ENCODE assay signal across 8 cellular contexts in genomic region chr17:81518113-81518784, GRCh38. TPM values are rescaled to one million over a fixed set of nuclear protein-coding genes. Genes with fewer than 3 reads are reported as not detected.
DNase-seq lines count a peak whose midpoint lies in the region; ATAC-seq and TF ChIP-seq lines count a peak whose summit lies in the region.

No MANE protein-coding gene starts in this region.

- TF ChIP-seq CTCF in C4-2B (conservative IDR thresholded peaks at IDR 0.05) (no peak), IMR-90 (conservative IDR thresholded peaks at IDR 0.05; ENCODE audit: low read depth, low read length) (no peak), choroid plexus epithelial cell (conservative IDR thresholded peaks at IDR 0.05; ENCODE audit: low read depth, low read length) (no peak), natural killer cell (IDR thresholded peaks at IDR 0.05) (no peak)

- intact Hi-C loops in IMR-90 (cut with micrococcal nuclease) (no loop called here), natural killer cell (cut with micrococcal nuclease) (loop anchor here (2.0 to 10.0 kb wide), 2 partner anchors 35 to 87 kb away; partner anchors contain the start of gene FAAP100)

- peak overlapping the region in 1 of 2 experiments; percentile 34; a peak in 1 of 4 replicates for H4K8ac ChIP-seq in IMR-90 (ENCODE audit: low read depth in 2 of 2, low read length in 2 of 2)

- H3K27me3 Mint-ChIP-seq in natural killer cell (ENCODE audit: low read depth in 2 of 2): no peaks in the 10 kb centered on the region

- ATAC-seq in IMR-90 (ENCODE audit: low read depth) (peak; percentile 1), natural killer cell (no peak), HG03196 (IDR thresholded peaks at IDR 0.05; ENCODE audit: unreplicated experiment) (no peak)

- H3K9ac ChIP-seq in IMR-90 (ENCODE audit: low read depth, low read length): peak overlapping the region; percentile 45; the same call in 1 of the 2 replicates

- BruUV-seq in IMR-90 (replicated peaks; lab: Mats Ljungman, UMichigan): no TSS peak

- peaks cover 23 to 35% of the 10 kb centered on the region in 2 donors for H3K4me1 Mint-ChIP-seq in natural killer cell

- peak overlapping the region in 1 of 2 donors; percentile 52 for H3K27ac Mint-ChIP-seq in natural killer cell

- no peaks in the 10 kb centered on the region for H3K9me3 ChIP-seq in IMR-90 (ENCODE audit: control insufficient read depth, insufficient read depth, low read length)

- TF ChIP-seq RAD21 in IMR-90 (IDR thresholded peaks at IDR 0.05; ENCODE audit: low read length): no peak

- CTCF ChIA-PET in IMR-90 (lab: Yijun Ruan, JAX): no interaction called here

- peak overlapping the region; percentile 88 for H3K27ac ChIP-seq in C4-2B
- peak overlapping the region; percentile 7; the same call in 1 of the 2 replicates for H3K27ac ChIP-seq in IMR-90 (ENCODE audit: insufficient read depth, low read length)

- no peak overlapping the region for H2BK5ac ChIP-seq in IMR-90 (ENCODE audit: low read depth, low read length, poor library complexity, severe bottlenecking)

- H2AK9ac ChIP-seq in IMR-90 (replicated peaks; ENCODE audit: low read depth, low read length, poor library complexity): peak overlapping the region; percentile 87

- peaks cover 5% of the 10 kb centered on the region; the same call in 1 of the 2 replicates for H3K9me1 ChIP-seq in IMR-90 (ENCODE audit: insufficient read depth, low read length)

- WGBS in IMR-90 (ENCODE audit: extremely low coverage in 2 of 2, insufficient read length in 1 of 2), 2 experiments: 28% methylated on average over 10 of the region's 24 CpGs; no CpG with 5 or more reads in 1 of the 2 experiments

- H2BK15ac ChIP-seq in IMR-90 (ENCODE audit: low read depth, low read length): no peak overlapping the region

- no peak overlapping the region for H3K56ac ChIP-seq in IMR-90 (ENCODE audit: extremely low read depth, insufficient read depth, low read length)

- peak overlapping the region; percentile 85 for H2AFZ ChIP-seq in IMR-90 (replicated peaks; ENCODE audit: low read length, poor library complexity)

- no peak overlapping the region for H2BK20ac ChIP-seq in IMR-90 (ENCODE audit: low read depth, low read length)

- no peaks in the 10 kb centered on the region for H3K9me3 Mint-ChIP-seq in natural killer cell

- POLR2A ChIA-PET in IMR-90 (lab: Charles Lee; ENCODE audit: unreplicated experiment): interaction anchor here (0.6 to 1.8 kb wide), 2 partner anchors 10 to 132 kb away, joined by 6 to 11 read pairs; no protein-coding TSS in a partner anchor

- H3K4me3 Mint-ChIP-seq in natural killer cell: peak overlapping the region; percentile 65

- peaks cover 48% of the 10 kb centered on the region for H4K20me1 ChIP-seq in IMR-90 (ENCODE audit: insufficient read depth, low read length)

- peak overlapping the region; percentile 33; the same call in 1 of the 2 replicates for H3K4me3 ChIP-seq in IMR-90 (ENCODE audit: insufficient read depth, low read depth, low read length)
- peak overlapping the region; percentile 35 for H3K4me3 ChIP-seq in choroid plexus epithelial cell (ENCODE audit: low read depth, low read length)

- DNase-seq in IMR-90 (no peak), choroid plexus epithelial cell (ENCODE audit: low read depth) (no peak), natural killer cell (no peak), NCI-H2171 treated with DMSO at 0.1 percent for 48 hours (lab: John Stamatoyannopoulos, UW) (no peak)
- DNase-seq in NK-92 treated with Interleukin-12 subunit alpha and Interleukin-12 subunit beta, amount 100 ng/mL, for 24 hours (lab: John Stamatoyannopoulos, UW): no peak
- no peak for DNase-seq in activated naive CD4-positive, alpha-beta T cell treated with anti-CD3 and anti-CD28 coated beads, Interleukin-2, amount 50 U/mL, for 16 hours

- H4K5ac ChIP-seq in IMR-90 (ENCODE audit: low read depth, low read length): no peak overlapping the region

- peaks cover 6 to 45% of the 10 kb centered on the region in 2 experiments; a peak in 3 of 4 replicates for H3K79me1 ChIP-seq in IMR-90 (ENCODE audit: low read depth in 1 of 2, low read length in 2 of 2)

- TF ChIP-seq POLR2A in IMR-90 (IDR thresholded peaks at IDR 0.05; ENCODE audit: low read depth, low read length): no peak

- H2BK120ac ChIP-seq in IMR-90 (ENCODE audit: low read depth, low read length): peak overlapping the region; percentile 2; the same call in 1 of the 2 replicates

- H3K27me3 ChIP-seq in IMR-90 (ENCODE audit: control insufficient read depth, insufficient read depth, low read length): no peaks in the 10 kb centered on the region

- peaks cover 35% of the 10 kb centered on the region for H3K4me1 ChIP-seq in IMR-90 (ENCODE audit: control insufficient read depth, insufficient read depth, low read length)

- no peak overlapping the region for H3K18ac ChIP-seq in IMR-90 (ENCODE audit: low read depth, low read length)

- dilution Hi-C loops in IMR-90 (cut with HindIII; ENCODE audit: low sequenced_read_pairs, unreplicated experiment): no loop called here

- no peak overlapping the region for H4K91ac ChIP-seq in IMR-90 (ENCODE audit: insufficient read depth, low read depth, low read length)

- no peaks in the 10 kb centered on the region for H3K36me3 Mint-ChIP-seq in natural killer cell

- H3K36me3 ChIP-seq in IMR-90 (ENCODE audit: control insufficient read depth, insufficient read depth, low read length): no peaks in the 10 kb centered on the region; the same call in 1 of the 2 replicates

- peak overlapping the region; percentile 90 for H3K4me2 ChIP-seq in IMR-90 (ENCODE audit: low read depth, low read length)

- H2AK5ac ChIP-seq in IMR-90 (ENCODE audit: low read depth, low read length): peak overlapping the region; percentile 61

- in situ Hi-C loops in IMR-90 (cut with MboI; ENCODE audit: low sequenced_read_pairs): no loop called here

- H3K4ac ChIP-seq in IMR-90 (ENCODE audit: low read depth, low read length): peak overlapping the region; percentile 66

- peak overlapping the region; percentile 72 for H3K23ac ChIP-seq in IMR-90 (ENCODE audit: low read depth, low read length)

- peak overlapping the region; percentile 62 for H3K14ac ChIP-seq in IMR-90 (replicated peaks; ENCODE audit: low read depth, low read length)

TF ChIP-seq in IMR-90, 13 proteins besides CTCF, POLR2A, EP300 and RAD21:
- no peak for TF ChIP-seq CEBPB (IDR thresholded peaks at IDR 0.05; ENCODE audit: low read depth, low read length)
- TF ChIP-seq ELK1 (IDR thresholded peaks at IDR 0.05; ENCODE audit: borderline replicate concordance, low read depth, low read length): no peak
- TF ChIP-seq MXI1 (IDR thresholded peaks at IDR 0.05; ENCODE audit: borderline replicate concordance, low read depth, low read length): no peak
- no peak for TF ChIP-seq RFX5 (IDR thresholded peaks at IDR 0.05; ENCODE audit: low read depth, low read length)
- TF ChIP-seq MAZ (IDR thresholded peaks at IDR 0.05; ENCODE audit: borderline replicate concordance, low read depth, low read length): no peak
- no peak for TF ChIP-seq CHD1 (IDR thresholded peaks at IDR 0.05; ENCODE audit: low read depth, low read length)
- no peak for TF ChIP-seq USF2 (IDR thresholded peaks at IDR 0.05; ENCODE audit: low read depth, low read length)
- no peak for TF ChIP-seq RCOR1 (IDR thresholded peaks at IDR 0.05; ENCODE audit: insufficient replicate concordance, low read length)
- TF ChIP-seq NFE2L2 (IDR thresholded peaks at IDR 0.05; ENCODE audit: low read depth, low read length): no peak
- TF ChIP-seq MAFK (IDR thresholded peaks at IDR 0.05; ENCODE audit: low read depth, low read length): no peak
- no peak for TF ChIP-seq FOS (IDR thresholded peaks at IDR 0.05; ENCODE audit: low read depth, low read length)
- TF ChIP-seq BHLHE40 (IDR thresholded peaks at IDR 0.05; ENCODE audit: low read depth, low read length): no peak
- TF ChIP-seq SMC3 (IDR thresholded peaks at IDR 0.05; ENCODE audit: low read depth, low read length): no peak

RNA-seq across cellular contexts. Expression of gene ACTG1, which starts 5.7 kb away (rescaled TPM):
- total RNA-seq in IMR-90 (2012; rRNA removed) (12,144 and 15,732 TPM in 2 replicates), natural killer cell (1,000 to 10,000 TPM; 1,401 to 1,901 (median 1,735) TPM)
- 10,271 and 10,907 TPM in 2 replicates for polyA plus RNA-seq in IMR-90 (2012; rRNA removed)
- polyA plus RNA-seq in IMR-90 (2012; cell fraction: cytosol; rRNA removed): 46,606 and 47,328 TPM in 2 replicates
- polyA plus RNA-seq in IMR-90 (2012; cell fraction: nucleus; rRNA removed; ENCODE audit: low replicate concordance): 8,917 and 28,399 TPM in 2 replicates

RNA-seq across cellular contexts. Expression of gene FSCN2, which starts 9.9 kb away (rescaled TPM):
- 0.18 and 0.28 TPM in 2 replicates for total RNA-seq in IMR-90 (2012; rRNA removed)
- 0.84 and 1.1 TPM in 2 replicates for polyA plus RNA-seq in IMR-90 (2012; rRNA removed)
- polyA plus RNA-seq in IMR-90 (2012; cell fraction: cytosol; rRNA removed): 0.22 and 0.96 TPM in 2 replicates
- polyA plus RNA-seq in IMR-90 (2012; cell fraction: nucleus; rRNA removed; ENCODE audit: low replicate concordance): 2.6 and 6.7 TPM in 2 replicates
- 1 to 10 TPM in 2 of 3 donors, under 1 TPM in 1; 0.26 to 2.6 (median 1.0) TPM for total RNA-seq in natural killer cell

RNA-seq across cellular contexts. Expression of gene FAAP100, which starts 33.9 kb away (rescaled TPM):
- total RNA-seq in IMR-90 (2012; rRNA removed): 7.5 and 7.9 TPM in 2 replicates
- 24.8 and 27.5 TPM in 2 replicates for polyA plus RNA-seq in IMR-90 (2012; rRNA removed)
- 14.4 and 23.9 TPM in 2 replicates for polyA plus RNA-seq in IMR-90 (2012; cell fraction: cytosol; rRNA removed)
- 48.3 and 135 TPM in 2 replicates for polyA plus RNA-seq in IMR-90 (2012; cell fraction: nucleus; rRNA removed; ENCODE audit: low replicate concordance)
- total RNA-seq in natural killer cell: 10 to 100 TPM; 31.8 to 34.5 (median 33.1) TPM
